Comparison of ENCODE assay signal across 24 cellular contexts in genomic region chr1:6827081-6827480, GRCh38.
"Had no signal": no experiment of that assay in that cellular context is flagged by ENCODE, and none has a peak within 500 bp of the region (broad histone marks: within the 10 kb centered on the region; RNA-seq: fewer than 3 reads in every experiment).

No MANE protein-coding gene starts in this region.

- H3K4me1 ChIP-seq: breast epithelium, colonic mucosa had no signal

- ATAC-seq: left lung; natural killer cell treated with Interleukin-12 subunit alpha and Interleukin-12 subunit beta and Interleukin-15 and Interleukin-18, amount 100 ng/mL, for 72 hours; pancreas; stimulated activated memory B cell treated with anti-CD40 and anti-IgM and Interleukin-4, amounts not matched to agents 10 μg/mL and 1 μg/mL and 100 μg/mL, for 72 hours had no signal

- DNase-seq: activated CD4-positive, alpha-beta memory T cell treated with anti-CD3 and anti-CD28 coated beads for 36 hours; activated CD4-positive, alpha-beta T cell treated with anti-CD3 and anti-CD28 coated beads for 4 hours; activated CD4-positive, CD25-positive, alpha-beta regulatory T cell; activated gamma-delta T cell; activated naive CD4-positive, alpha-beta T cell treated with anti-CD3 and anti-CD28 coated beads, Interleukin-2, amount 50 U/mL, for 16 hours; colonic mucosa; glutamatergic neuron; immature natural killer cell; left lung; pancreas; sigmoid colon; stimulated activated CD4-positive, alpha-beta T cell treated with anti-CD3 and anti-CD28 coated beads, Interleukin-15, amount 100 ng/mL, for 24 hours; stomach; trophoblast cell; uterus had no signal

- H3K36me3 ChIP-seq: breast epithelium, colonic mucosa, neutrophil, pancreas, uterus had no signal

- H3K27ac ChIP-seq: breast epithelium, esophagus muscularis mucosa, hepatocyte, left lung, neutrophil, sigmoid colon, suprapubic skin, uterus had no signal

- H3K4me3 ChIP-seq: breast epithelium, colonic mucosa, esophagus muscularis mucosa, hepatocyte, left lung, sigmoid colon, smooth muscle cell, stomach, suprapubic skin, uterus had no signal

- H3K4me3 Mint-ChIP-seq: activated CD4-positive, alpha-beta memory T cell treated with anti-CD3 and anti-CD28 coated beads for 36 hours; immature natural killer cell; natural killer cell treated with Interleukin-12 subunit alpha and Interleukin-12 subunit beta and Interleukin-15 and Interleukin-18, amount 100 ng/mL, for 72 hours; stimulated activated memory B cell treated with anti-CD40 and anti-IgM and Interleukin-4, amounts not matched to agents 10 μg/mL and 1 μg/mL and 100 μg/mL, for 72 hours; T-helper 1 cell treated with Interleukin-12 subunit alpha and Interleukin-12 subunit beta and Interleukin-4 antibody, amounts not matched to agents 30 μg/mL and 1 μg/mL, for 36 hours had no signal

- H3K9me3 ChIP-seq: breast epithelium, colonic mucosa, esophagus muscularis mucosa, left lung, neutrophil, pancreas, sigmoid colon, stomach, suprapubic skin, uterus had no signal

- H3K36me3 Mint-ChIP-seq: natural killer cell treated with Interleukin-12 subunit alpha and Interleukin-12 subunit beta and Interleukin-15 and Interleukin-18, amount 100 ng/mL, for 72 hours had no signal

- H3K27me3 ChIP-seq: breast epithelium, colonic mucosa, esophagus muscularis mucosa, hepatocyte, left lung, neutrophil, pancreas, sigmoid colon, stomach, suprapubic skin, uterus had no signal

- H3K9me3 Mint-ChIP-seq: activated CD4-positive, alpha-beta memory T cell treated with anti-CD3 and anti-CD28 coated beads for 36 hours; immature natural killer cell; natural killer cell treated with Interleukin-12 subunit alpha and Interleukin-12 subunit beta and Interleukin-15 and Interleukin-18, amount 100 ng/mL, for 72 hours; stimulated activated memory B cell treated with anti-CD40 and anti-IgM and Interleukin-4, amounts not matched to agents 10 μg/mL and 1 μg/mL and 100 μg/mL, for 72 hours; T-helper 1 cell treated with Interleukin-12 subunit alpha and Interleukin-12 subunit beta and Interleukin-4 antibody, amounts not matched to agents 30 μg/mL and 1 μg/mL, for 36 hours had no signal

- H3K27me3 Mint-ChIP-seq: activated CD4-positive, alpha-beta memory T cell treated with anti-CD3 and anti-CD28 coated beads for 36 hours; natural killer cell treated with Interleukin-12 subunit alpha and Interleukin-12 subunit beta and Interleukin-15 and Interleukin-18, amount 100 ng/mL, for 72 hours; stimulated activated memory B cell treated with anti-CD40 and anti-IgM and Interleukin-4, amounts not matched to agents 10 μg/mL and 1 μg/mL and 100 μg/mL, for 72 hours had no signal

- H3K27ac Mint-ChIP-seq: activated CD4-positive, alpha-beta memory T cell treated with anti-CD3 and anti-CD28 coated beads for 36 hours; immature natural killer cell; natural killer cell treated with Interleukin-12 subunit alpha and Interleukin-12 subunit beta and Interleukin-15 and Interleukin-18, amount 100 ng/mL, for 72 hours; stimulated activated memory B cell treated with anti-CD40 and anti-IgM and Interleukin-4, amounts not matched to agents 10 μg/mL and 1 μg/mL and 100 μg/mL, for 72 hours; T-helper 1 cell treated with Interleukin-12 subunit alpha and Interleukin-12 subunit beta and Interleukin-4 antibody, amounts not matched to agents 30 μg/mL and 1 μg/mL, for 36 hours had no signal
